ENCODE assay signal across 15 cellular contexts in the genomic region with DNA sequence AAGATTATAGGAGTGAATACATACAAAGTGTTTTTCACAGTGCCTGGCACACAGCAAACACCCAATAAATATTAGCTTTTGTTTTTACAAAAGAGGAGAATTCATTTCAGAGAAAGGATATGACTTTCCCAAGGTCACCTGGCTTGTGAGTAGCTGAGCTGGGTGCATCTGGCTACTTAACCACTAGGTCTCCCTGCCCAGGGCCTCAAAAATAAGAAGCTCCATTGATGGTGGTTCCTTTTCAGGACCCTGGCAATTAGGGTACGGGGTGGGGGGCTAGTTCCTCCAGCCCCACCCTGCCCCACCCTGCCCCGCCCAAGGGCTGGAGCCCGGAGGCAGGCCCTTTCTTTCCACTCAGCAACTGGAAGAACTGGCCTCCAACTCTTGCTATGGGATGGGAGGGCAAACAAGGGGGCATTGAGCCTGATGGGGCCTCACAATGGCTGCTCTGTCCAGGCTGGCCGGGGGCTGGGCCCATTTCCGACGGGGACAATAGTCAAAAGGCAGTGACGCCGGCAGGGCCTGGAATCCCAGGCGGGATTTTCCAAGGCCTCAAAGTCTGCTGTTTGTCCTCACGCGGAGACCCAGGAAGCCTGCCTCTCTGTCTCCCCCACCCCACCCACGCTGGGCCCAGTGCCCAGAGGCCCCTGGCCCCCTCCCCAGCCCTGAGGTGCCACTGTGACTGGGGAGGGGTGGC. TPM values are rescaled to one million over a fixed set of nuclear protein-coding genes. Genes with fewer than 3 reads are reported as not detected.
DNase-seq lines count a peak whose midpoint lies in the region; ATAC-seq and TF ChIP-seq lines count a peak whose summit lies in the region.
"Had no signal": no experiment of that assay in that cellular context is flagged by ENCODE, and none has a peak within 500 bp of the region (broad histone marks: within the 10 kb centered on the region; RNA-seq: fewer than 3 reads in every experiment).

No MANE protein-coding gene starts in this region.

- H2AFZ ChIP-seq in Karpas-422 (ENCODE audit: low read length), result no peak overlapping the region

- H3K4me2 ChIP-seq in Karpas-422 (ENCODE audit: low read depth, low read length, poor library complexity, severe bottlenecking), result no peak overlapping the region

- H3K9me3 ChIP-seq in endodermal cell (ENCODE audit: control insufficient read depth, low read length), result no peaks in the 10 kb centered on the region
- H3K9me3 ChIP-seq in Karpas-422 (ENCODE audit: low read length), result no peaks in the 10 kb centered on the region
- H3K9me3 ChIP-seq: pancreas, Peyer's patch had no signal

- no peaks in the 10 kb centered on the region for H4K20me1 ChIP-seq in Karpas-422 (ENCODE audit: insufficient read depth, low read depth, low read length)

- no peak overlapping the region for H3K27ac Mint-ChIP-seq in endodermal cell
- peak overlapping the region; percentile 81 for H3K27ac Mint-ChIP-seq in neural crest cell (ENCODE audit: unreplicated experiment)
- H3K27ac Mint-ChIP-seq: CD4-positive, alpha-beta T cell had no signal

- WGBS in endodermal cell (ENCODE audit: insufficient coverage in 1 of 2, insufficient read length in 1 of 2), 2 experiments, result 82 to 100% methylated on average over 1 to 12 of the region's 12 CpGs

- H3K9me3 Mint-ChIP-seq in endodermal cell (no peaks in the 10 kb centered on the region), neural crest cell (no peaks in the 10 kb centered on the region)
- H3K9me3 Mint-ChIP-seq: CD4-positive, alpha-beta T cell had no signal

- H3K4me1 ChIP-seq in endodermal cell (ENCODE audit: control insufficient read depth, insufficient read depth, low read length) (no peaks in the 10 kb centered on the region), Karpas-422 (ENCODE audit: low read length) (peaks cover 13% of the 10 kb centered on the region)
- H3K4me1 ChIP-seq: Peyer's patch had no signal

- H3K4me3 Mint-ChIP-seq in endodermal cell, result no peak overlapping the region
- H3K4me3 Mint-ChIP-seq in neural crest cell, result peak overlapping the region; percentile 44
- H3K4me3 Mint-ChIP-seq: CD4-positive, alpha-beta T cell had no signal

- peak overlapping the region; percentile 72 for H3K27ac ChIP-seq in endodermal cell (ENCODE audit: low read depth, low read length)
- peak overlapping the region; percentile 97 for H3K27ac ChIP-seq in temporal lobe (ENCODE audit: low read depth, low read length)
- no peak overlapping the region for H3K27ac ChIP-seq in Karpas-422 (ENCODE audit: low read length)

- no peaks in the 10 kb centered on the region for H3K9me2 ChIP-seq in Karpas-422 (replicated peaks; ENCODE audit: insufficient read depth, low read length)

- H3K9ac ChIP-seq in endodermal cell (ENCODE audit: extremely low read depth, low read length, poor library complexity, severe bottlenecking) (no peak overlapping the region), Karpas-422 (ENCODE audit: low read length) (no peak overlapping the region)

- no peaks in the 10 kb centered on the region for H3K79me2 ChIP-seq in Karpas-422 (ENCODE audit: low read length)

- H3K36me3 Mint-ChIP-seq in endodermal cell (ENCODE audit: low read depth) (peaks cover 13% of the 10 kb centered on the region), neural crest cell (ENCODE audit: low read depth) (no peaks in the 10 kb centered on the region)

- ATAC-seq in GM19023 (IDR thresholded peaks at IDR 0.05; ENCODE audit: unreplicated experiment) (no peak), GM19463 (IDR thresholded peaks at IDR 0.05; ENCODE audit: unreplicated experiment) (no peak)
- ATAC-seq: pancreas had no signal

- H3K4me1 Mint-ChIP-seq in endodermal cell (peaks cover 4% of the 10 kb centered on the region), neural crest cell (peaks cover 36% of the 10 kb centered on the region)

- H3K27me3 Mint-ChIP-seq in endodermal cell (ENCODE audit: insufficient read depth) (peaks cover 23% of the 10 kb centered on the region), neural crest cell (ENCODE audit: low read depth) (no peaks in the 10 kb centered on the region)
- H3K27me3 Mint-ChIP-seq: CD4-positive, alpha-beta T cell had no signal

- H3K27me3 ChIP-seq in endodermal cell (ENCODE audit: control insufficient read depth, insufficient read depth, low read length, poor library complexity, severe bottlenecking) (peaks cover 12% of the 10 kb centered on the region), Karpas-422 (ENCODE audit: low read length) (no peaks in the 10 kb centered on the region)
- H3K27me3 ChIP-seq: pancreas, Peyer's patch had no signal

- peak; percentile 48 for DNase-seq in activated CD4-positive, alpha-beta T cell treated with anti-CD3 and anti-CD28 coated beads for 1 hour
- no peak for DNase-seq in activated CD4-positive, alpha-beta T cell treated with anti-CD3 and anti-CD28 coated beads, Interleukin-2, amount 50 U/mL, for 4 hours
- DNase-seq in endodermal cell (no peak), neural crest cell (ENCODE audit: low read depth, low spot score) (peak; percentile 61), Karpas-422 (no peak)
- DNase-seq: CD4-positive, alpha-beta T cell; GOT3; NCI-H82; Peyer's patch had no signal

- H3K4me3 ChIP-seq in endodermal cell (ENCODE audit: low read length) (no peak overlapping the region), Karpas-422 (ENCODE audit: low read length) (no peak overlapping the region)
- H3K4me3 ChIP-seq: pancreas, Peyer's patch had no signal

- TF ChIP-seq CTCF in endodermal cell (conservative IDR thresholded peaks at IDR 0.05), result no peak
- TF ChIP-seq CTCF in neural crest cell (conservative IDR thresholded peaks at IDR 0.05), result no peak

- H3K36me3 ChIP-seq in endodermal cell (ENCODE audit: control insufficient read depth, insufficient read depth, low read length), result peaks cover 15% of the 10 kb centered on the region
- H3K36me3 ChIP-seq in Karpas-422 (ENCODE audit: insufficient read depth, low read length), result no peaks in the 10 kb centered on the region

RNA-seq across cellular contexts. Expression of a gene that starts 8.2 kb away (rescaled TPM):
- total RNA-seq in endodermal cell (10 to 100 TPM; 32.1 TPM), neural crest cell (32.1 and 34.3 TPM in 2 replicates), temporal lobe (15.0 TPM)
- polyA plus RNA-seq in endodermal cell (2013, experiment 1 of 2), result 22.8 TPM
- 18.9 TPM for polyA plus RNA-seq in endodermal cell (2013, experiment 2 of 2)
- total RNA-seq in Karpas-422 (2014; rRNA removed; shearing (Covaris generic); ENCODE audit: low replicate concordance), result 31.9 and 63.0 TPM in 2 replicates

RNA-seq across cellular contexts. Expression of a gene that starts 10.4 kb away (rescaled TPM):
- total RNA-seq in endodermal cell, result 10 to 100 TPM; 17.7 to 18.4 TPM
- 21.3 TPM for polyA plus RNA-seq in endodermal cell (2013, experiment 1 of 2)
- polyA plus RNA-seq in endodermal cell (2013, experiment 2 of 2), result 17.6 TPM
- total RNA-seq in neural crest cell, result 51.0 and 52.8 TPM in 2 replicates
- total RNA-seq in temporal lobe, result 10.1 TPM
- 11.7 and 26.9 TPM in 2 replicates for total RNA-seq in Karpas-422 (2014; rRNA removed; shearing (Covaris generic); ENCODE audit: low replicate concordance)

RNA-seq across cellular contexts. Expression of a gene that starts 17.9 kb away (rescaled TPM):
- not detected for total RNA-seq in endodermal cell
- polyA plus RNA-seq in endodermal cell (2013, experiment 1 of 2), result not detected
- polyA plus RNA-seq in endodermal cell (2013, experiment 2 of 2), result not detected
- total RNA-seq in neural crest cell, result not detected in 2 replicates
- total RNA-seq in temporal lobe, result not detected
- total RNA-seq in Karpas-422 (2014; rRNA removed; shearing (Covaris generic); ENCODE audit: low replicate concordance), result 0.75 TPM in 1 of 2 replicates, not detected in the other
- total RNA-seq: A172; CD4-positive, alpha-beta T cell; chondrocyte had no signal

RNA-seq across cellular contexts. Expression of a gene that starts 54.9 kb away (rescaled TPM):
- total RNA-seq in endodermal cell (1 to 10 TPM; 4.4 to 9.1 TPM), neural crest cell (23.2 and 24.2 TPM in 2 replicates), temporal lobe (1.5 TPM)
- 16.3 TPM for polyA plus RNA-seq in endodermal cell (2013, experiment 1 of 2)
- 13.2 TPM for polyA plus RNA-seq in endodermal cell (2013, experiment 2 of 2)
- total RNA-seq in Karpas-422 (2014; rRNA removed; shearing (Covaris generic); ENCODE audit: low replicate concordance), result 0.47 TPM in 1 of 2 replicates, not detected in the other

Comparison
In these comparisons a context has a peak if more than half of its experiments do, and no peak if none do; other contexts are left out.
1. DNase-seq: peak in activated CD4-positive, alpha-beta T cell treated with anti-CD3 and anti-CD28 coated beads for 1 hour (single experiment) and neural crest cell (single experiment); none in activated CD4-positive, alpha-beta T cell treated with anti-CD3 and anti-CD28 coated beads, Interleukin-2, amount 50 U/mL, for 4 hours (0 of 2), endodermal cell (single experiment) and Karpas-422 (single experiment).